8 cellular contexts compared by ENCODE assay signal in genomic region chr1:203305809-203306088, GRCh38. TPM values are rescaled to one million over a fixed set of nuclear protein-coding genes. Genes with fewer than 3 reads are reported as not detected.
DNase-seq lines count a peak whose midpoint lies in the region; ATAC-seq and TF ChIP-seq lines count a peak whose summit lies in the region.

No MANE protein-coding gene starts in this region.

- H3K4me2 ChIP-seq in BLaER1 = peak overlapping the region; percentile 87

- H3K4me3 ChIP-seq in BLaER1 (peak overlapping the region; percentile 97), HAP-1 (peak overlapping the region; percentile 93), heart right ventricle (peak overlapping the region; percentile 73 to 100 (median 96)), sigmoid colon (peak overlapping the region; percentile 95 to 99 (median 98))

- peak overlapping the region; percentile 99 for H3K9ac ChIP-seq in BLaER1

- H3K9me3 ChIP-seq in BLaER1 (no peaks in the 10 kb centered on the region), HAP-1 (no peaks in the 10 kb centered on the region), heart right ventricle (no peaks in the 10 kb centered on the region), sigmoid colon (no peaks in the 10 kb centered on the region)

- peak overlapping the region; percentile 92 for H3K4me3 Mint-ChIP-seq in activated B cell treated with CpG ODN at 0.5 μM for 24 hours

- H3K36me3 ChIP-seq in BLaER1 = peaks cover 41% of the 10 kb centered on the region
- peaks cover 11% of the 10 kb centered on the region for H3K36me3 ChIP-seq in HAP-1 (replicated peaks)
- peaks cover 0 to 40% (median 27%) of the 10 kb centered on the region in 9 donors for H3K36me3 ChIP-seq in heart right ventricle
- H3K36me3 ChIP-seq in sigmoid colon = peaks cover 8 to 39% (median 15%) of the 10 kb centered on the region in 4 donors

- in situ Hi-C loops in HAP-1 (cut with MboI; ENCODE audit: low sequenced_read_pairs) = no loop called here

- CTCF ChIA-PET in activated B cell treated with CpG ODN at 0.5 μM for 24 hours (lab: Charles Lee) = interaction anchor here (1.2 to 9.7 kb wide), 5 partner anchors 10 to 35 kb away, joined by 5 to 199 read pairs (median 148); no protein-coding TSS in a partner anchor

- TF ChIP-seq CTCF in activated B cell treated with CpG ODN at 0.5 μM for 24 hours (IDR thresholded peaks at IDR 0.05) (no peak), heart right ventricle (IDR thresholded peaks at IDR 0.05) (no peak), sigmoid colon (IDR thresholded peaks at IDR 0.05) (no peak)

- TF ChIP-seq POLR2A in sigmoid colon (IDR thresholded peaks at IDR 0.05) = no peak

- no peak for TF ChIP-seq EP300 in sigmoid colon (IDR thresholded peaks at IDR 0.05)

- WGBS in heart right ventricle, 2 donors = 0 to 1% methylated on average over 21 of the region's 21 CpGs
- 0% methylated on average over 21 of the region's 21 CpGs for WGBS in sigmoid colon, 2 donors

- H3K27ac Mint-ChIP-seq in activated B cell treated with CpG ODN at 0.5 μM for 24 hours = peak overlapping the region; percentile 95

- H3K36me3 Mint-ChIP-seq in activated B cell treated with CpG ODN at 0.5 μM for 24 hours (ENCODE audit: low read depth) = peaks cover 59% of the 10 kb centered on the region

- H3K27me3 ChIP-seq in BLaER1 (no peaks in the 10 kb centered on the region), HAP-1 (ENCODE audit: low read depth) (no peaks in the 10 kb centered on the region), heart right ventricle (no peaks in the 10 kb centered on the region), sigmoid colon (no peaks in the 10 kb centered on the region)

- ATAC-seq in activated B cell treated with CpG ODN at 0.5 μM for 24 hours (ENCODE audit: low read depth) = peak; percentile 7
- ATAC-seq in heart right ventricle = peak; percentile 5 to 48 (median 28)
- no peak for ATAC-seq in GM21737 (IDR thresholded peaks at IDR 0.05; ENCODE audit: unreplicated experiment)

- DNase-seq in HAP-1 (ENCODE audit: low spot score in 2 of 2) (no peak), activated B cell treated with CpG ODN at 0.5 μM for 24 hours (no peak), heart right ventricle (no peak), sigmoid colon (peak; percentile 80), COLO829 (ENCODE audit: low spot score) (no peak), NCI-H1694 (lab: John Stamatoyannopoulos, UW) (no peak)

- POLR2A ChIA-PET in activated B cell treated with CpG ODN at 0.5 μM for 24 hours (lab: Charles Lee) = interaction anchor here (0.9 to 14.7 kb wide), 9 partner anchors 9 to 320 kb away, joined by 3 to 1942 read pairs (median 10); partner anchors contain the start of gene ATP2B4

- intact Hi-C loops in activated B cell treated with CpG ODN at 0.5 μM for 24 hours (cut with micrococcal nuclease) (loop anchor here (1.0 kb wide), 4 partner anchors 15 to 33 kb away; no protein-coding TSS in a partner anchor), heart right ventricle (cut with DNase I) (loop anchor here in 7 of 10 donors (1.0 to 5.0 kb wide), 8 partner anchors 15 to 33 kb away; no protein-coding TSS in a partner anchor), sigmoid colon (cut with DNase I) (loop anchor here (1.0 kb wide), 2 partner anchors 27 to 31 kb away; no protein-coding TSS in a partner anchor)

- peaks cover 54% of the 10 kb centered on the region for H4K20me1 ChIP-seq in BLaER1

- no peaks in the 10 kb centered on the region for H3K9me3 Mint-ChIP-seq in activated B cell treated with CpG ODN at 0.5 μM for 24 hours

- no peaks in the 10 kb centered on the region for H3K27me3 Mint-ChIP-seq in activated B cell treated with CpG ODN at 0.5 μM for 24 hours

- H3K4me1 ChIP-seq in BLaER1 (peaks cover 81% of the 10 kb centered on the region), HAP-1 (peaks cover 35% of the 10 kb centered on the region), heart right ventricle (peaks cover 10 to 56% (median 45%) of the 10 kb centered on the region in 9 donors), sigmoid colon (peaks cover 0 to 44% (median 38%) of the 10 kb centered on the region in 4 donors)

- H3K4me1 Mint-ChIP-seq in activated B cell treated with CpG ODN at 0.5 μM for 24 hours = peaks cover 70% of the 10 kb centered on the region

- H3K27ac ChIP-seq in BLaER1 (peak overlapping the region; percentile 98), heart right ventricle (peak overlapping the region; percentile 91 to 100 (median 99)), sigmoid colon (peak overlapping the region; percentile 96 to 100 (median 100))

RNA-seq across cellular contexts. Expression of gene BTG2, which starts 0.4 kb away (rescaled TPM):
- total RNA-seq in activated B cell treated with CpG ODN at 0.5 μM for 24 hours (419 and 448 TPM in 2 replicates), heart right ventricle (100 to 1,000 TPM in 3 of 10 donors, 10 to 100 TPM in 7; 26.4 to 349 (median 58.9) TPM), sigmoid colon (100 to 1,000 TPM in 3 of 4 donors, 10 to 100 TPM in 1; 66.0 to 397 (median 180) TPM)
- polyA plus RNA-seq in heart right ventricle (10 to 100 TPM; 28.3 to 49.6 TPM), sigmoid colon (10 to 100 TPM; 37.2 to 81.0 (median 63.7) TPM)

RNA-seq across cellular contexts. Expression of gene FMOD, which starts 45.2 kb away (rescaled TPM):
- total RNA-seq in activated B cell treated with CpG ODN at 0.5 μM for 24 hours (not detected in 2 replicates), heart right ventricle (10 to 100 TPM in 5 of 10 donors, 1 to 10 TPM in 5; 7.0 to 20.5 (median 10.7) TPM), sigmoid colon (10 to 100 TPM; 32.9 to 64.5 (median 40.4) TPM)
- polyA plus RNA-seq in heart right ventricle (10 to 100 TPM in 1 of 2 donors, 1 to 10 TPM in 1; 4.5 to 11.2 TPM), sigmoid colon (10 to 100 TPM in 2 of 3 donors, 1 to 10 TPM in 1; 9.5 to 30.6 (median 17.5) TPM)
